In the genomic region with DNA sequence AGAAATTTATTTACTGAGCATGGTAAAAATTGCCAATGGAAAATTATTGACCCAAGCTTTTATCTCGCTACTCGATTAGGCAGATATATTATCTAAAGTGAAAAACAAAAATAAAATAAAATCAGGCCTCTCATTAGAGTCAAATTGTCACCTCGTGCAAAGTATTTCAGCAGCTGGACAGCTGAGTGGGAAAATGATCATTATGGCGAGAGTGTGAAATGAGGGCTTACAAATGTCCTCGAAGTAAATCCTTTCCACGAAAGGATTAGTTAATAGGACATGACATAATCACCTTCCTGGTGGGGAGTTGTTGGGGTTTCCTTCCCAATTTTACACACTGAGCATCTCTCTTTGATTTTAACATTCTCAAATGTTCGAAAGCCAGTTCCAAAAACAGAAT, we compare ENCODE assay signal across 25 cellular contexts. TPM values are rescaled to one million over a fixed set of nuclear protein-coding genes. Genes with fewer than 3 reads are reported as not detected.
"Had no signal": no experiment of that assay in that cellular context is flagged by ENCODE, and none has a peak within 500 bp of the region (broad histone marks: within the 10 kb centered on the region; RNA-seq: fewer than 3 reads in every experiment).

No MANE protein-coding gene starts in this region.

- H3K36me3 ChIP-seq: left ventricle myocardium inferior, thoracic aorta had no signal

- ATAC-seq: activated CD8-positive, alpha-beta memory T cell treated with anti-CD3 and anti-CD28 coated beads, Interleukin-2, amount 10 ng/mL, durations not matched to agents 7 days and 5 days; activated CD8-positive, alpha-beta T cell treated with anti-CD3 and anti-CD28 coated beads for 36 hours; activated naive CD8-positive, alpha-beta T cell treated with anti-CD3 and anti-CD28 coated beads, Interleukin-2, amount 50 U/mL, for 24 hours; mucosa of descending colon; natural killer cell treated with Interleukin-12 subunit alpha and Interleukin-12 subunit beta and Interleukin-15 and Interleukin-18, amount 100 ng/mL, for 72 hours; sciatic nerve; stimulated activated effector memory CD8-positive, alpha-beta T cell treated with anti-CD3 and anti-CD28 coated beads, Interleukin-12 subunit alpha, Interleukin-12 subunit beta, amount 100 ng/mL, for 72 hours; WTC11 had no signal

- DNase-seq: activated CD4-positive, alpha-beta T cell treated with anti-CD3 and anti-CD28 coated beads for 1 hour; activated CD4-positive, alpha-beta T cell treated with anti-CD3 and anti-CD28 coated beads, Interleukin-2, amount 10 ng/mL, durations not matched to agents 7 days and 5 days; activated CD8-positive, alpha-beta memory T cell treated with anti-CD3 and anti-CD28 coated beads, Interleukin-2, amount 10 ng/mL, durations not matched to agents 7 days and 5 days; activated CD8-positive, alpha-beta T cell treated with anti-CD3 and anti-CD28 coated beads for 36 hours; activated naive CD8-positive, alpha-beta T cell treated with anti-CD3 and anti-CD28 coated beads, Interleukin-2, amount 50 U/mL, for 24 hours; activated T-cell treated with anti-CD3 and anti-CD28 coated beads, Interleukin-2, amount 50 U/mL, for 48 hours; amygdala; caudate nucleus; dermis blood vessel endothelial cell; effector memory CD4-positive, alpha-beta T cell; islet precursor cell; left ventricle myocardium inferior; mucosa of descending colon; posterior cingulate gyrus; stimulated activated CD4-positive, alpha-beta T cell treated with anti-CD3 and anti-CD28 coated beads, Interleukin-12 subunit alpha, Interleukin-12 subunit beta, amount 100 ng/mL, for 4 hours; stimulated activated CD4-positive, alpha-beta T cell treated with anti-CD3 and anti-CD28 coated beads, Interleukin-4, amount 100 ng/mL, for 1 hour; T-helper 2 cell; trophoblast cell had no signal

- H3K4me3 ChIP-seq: left ventricle myocardium inferior, mucosa of descending colon, skin epidermis, thoracic aorta had no signal

- H3K27ac ChIP-seq: left ventricle myocardium inferior, skin epidermis, thoracic aorta had no signal

- FAIRE-seq: urothelium cell line had no signal

- H3K9me3 ChIP-seq: left ventricle myocardium inferior, mucosa of descending colon, thoracic aorta had no signal

RNA-seq across cellular contexts. Expression of gene DPYSL3, which starts 5.4 kb away (rescaled TPM):
- total RNA-seq: activated CD4-positive, alpha-beta T cell treated with anti-CD3 and anti-CD28 coated beads, Interleukin-2, amount 10 ng/mL, durations not matched to agents 7 days and 5 days had no signal
